Comparison of ENCODE assay signal across 36 cellular contexts in the genomic region with DNA sequence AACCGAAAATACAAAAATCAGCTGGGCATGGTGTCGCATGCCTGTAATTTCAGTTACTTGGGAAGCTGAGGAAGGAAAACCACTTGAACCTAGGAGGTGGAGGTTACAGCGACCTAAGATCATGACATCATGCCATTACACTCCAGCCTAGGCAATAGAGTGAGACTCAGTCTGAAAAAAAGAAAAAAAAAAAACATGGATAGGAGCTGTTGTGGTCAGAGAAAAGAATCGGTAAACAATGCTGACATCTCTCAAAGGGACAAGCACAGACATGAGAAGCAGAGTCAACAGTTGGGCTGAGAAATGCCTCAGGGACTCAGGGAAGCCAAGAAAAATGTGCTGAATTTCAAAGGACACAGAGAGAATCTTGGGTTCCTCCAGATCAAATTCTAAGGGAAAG.
"Had no signal": no experiment of that assay in that cellular context is flagged by ENCODE, and none has a peak within 500 bp of the region (broad histone marks: within the 10 kb centered on the region; RNA-seq: fewer than 3 reads in every experiment).

No MANE protein-coding gene starts in this region.

- H3K9me3 ChIP-seq: adrenal gland, body of pancreas, breast epithelium had no signal

- H3K4me1 Mint-ChIP-seq: activated B cell treated with CpG ODN at 0.5 μM for 24 hours; activated CD4-positive, alpha-beta T cell treated with anti-CD3 and anti-CD28 coated beads, Interleukin-2, amount 10 ng/mL, durations not matched to agents 24 days and 14 days; activated naive CD4-positive, alpha-beta T cell treated with anti-CD3 and anti-CD28 coated beads, Interleukin-2, amount 10 ng/mL, durations not matched to agents 7 days and 5 days; activated naive CD4-positive, alpha-beta T cell treated with anti-CD3 and anti-CD28 coated beads, Interleukin-2, amount 50 U/mL, for 24 hours had no signal

- H3K4me3 ChIP-seq: adrenal gland, body of pancreas, breast epithelium, cardiac muscle cell had no signal

- H3K27me3 Mint-ChIP-seq: activated B cell treated with CpG ODN at 0.5 μM for 24 hours; activated CD4-positive, alpha-beta memory T cell treated with anti-CD3 and anti-CD28 coated beads for 36 hours; activated CD4-positive, alpha-beta T cell treated with anti-CD3 and anti-CD28 coated beads, Interleukin-2, amount 10 ng/mL, durations not matched to agents 24 days and 14 days; activated CD8-positive, alpha-beta memory T cell treated with anti-CD3 and anti-CD28 coated beads, Interleukin-2, amount 10 ng/mL, durations not matched to agents 7 days and 5 days; activated CD8-positive, alpha-beta T cell treated with anti-CD3 and anti-CD28 coated beads for 36 hours; activated naive CD4-positive, alpha-beta T cell treated with anti-CD3 and anti-CD28 coated beads, Interleukin-2, amount 10 ng/mL, durations not matched to agents 7 days and 5 days; activated naive CD4-positive, alpha-beta T cell treated with anti-CD3 and anti-CD28 coated beads, Interleukin-2, amount 50 U/mL, for 24 hours; activated naive CD8-positive, alpha-beta T cell; activated naive CD8-positive, alpha-beta T cell treated with anti-CD3 and anti-CD28 coated beads, Interleukin-2, amount 10 ng/mL, durations not matched to agents 7 days and 5 days; activated T-cell treated with anti-CD3 and anti-CD28 coated beads, Interleukin-2, amount 50 U/mL, for 24 hours had no signal

- H3K9me3 Mint-ChIP-seq: activated B cell treated with CpG ODN at 0.5 μM for 24 hours; activated CD8-positive, alpha-beta T cell treated with anti-CD3 and anti-CD28 coated beads for 36 hours; activated naive CD4-positive, alpha-beta T cell treated with anti-CD3 and anti-CD28 coated beads, Interleukin-2, amount 50 U/mL, for 24 hours; activated T-cell treated with anti-CD3 and anti-CD28 coated beads, Interleukin-2, amount 50 U/mL, for 24 hours had no signal

- H3K27ac ChIP-seq: adrenal gland, body of pancreas, brain microvascular endothelial cell, breast epithelium, cardiac muscle cell, VCaP had no signal

- H3K4me3 Mint-ChIP-seq: activated B cell treated with CpG ODN at 0.5 μM for 24 hours; activated CD4-positive, alpha-beta memory T cell treated with anti-CD3 and anti-CD28 coated beads for 36 hours; activated CD4-positive, alpha-beta T cell treated with anti-CD3 and anti-CD28 coated beads, Interleukin-2, amount 10 ng/mL, durations not matched to agents 24 days and 14 days; activated CD8-positive, alpha-beta memory T cell treated with anti-CD3 and anti-CD28 coated beads, Interleukin-2, amount 10 ng/mL, durations not matched to agents 7 days and 5 days; activated CD8-positive, alpha-beta T cell treated with anti-CD3 and anti-CD28 coated beads for 36 hours; activated naive CD4-positive, alpha-beta T cell treated with anti-CD3 and anti-CD28 coated beads, Interleukin-2, amount 10 ng/mL, durations not matched to agents 7 days and 5 days; activated naive CD4-positive, alpha-beta T cell treated with anti-CD3 and anti-CD28 coated beads, Interleukin-2, amount 50 U/mL, for 24 hours; activated naive CD8-positive, alpha-beta T cell; activated naive CD8-positive, alpha-beta T cell treated with anti-CD3 and anti-CD28 coated beads, Interleukin-2, amount 10 ng/mL, durations not matched to agents 7 days and 5 days; activated T-cell treated with anti-CD3 and anti-CD28 coated beads, Interleukin-2, amount 50 U/mL, for 24 hours; T-helper 1 cell treated with Interleukin-12 subunit alpha and Interleukin-12 subunit beta and Interleukin-4 antibody, amounts not matched to agents 30 μg/mL and 1 μg/mL, for 36 hours; T-helper 2 cell treated with Interferon-gamma antibody and Interleukin-4, amounts not matched to agents 5 μg/mL and 100 μg/mL, for 36 hours had no signal

- H3K36me3 ChIP-seq: adrenal gland, brain microvascular endothelial cell, breast epithelium, cardiac muscle cell had no signal

- DNase-seq: activated B cell treated with CpG ODN at 0.5 μM for 24 hours; activated CD4-positive, alpha-beta memory T cell treated with anti-CD3 and anti-CD28 coated beads for 36 hours; activated CD4-positive, alpha-beta T cell treated with anti-CD3 and anti-CD28 coated beads for 4 hours; activated CD4-positive, alpha-beta T cell treated with anti-CD3 and anti-CD28 coated beads, Interleukin-2, amount 10 ng/mL, durations not matched to agents 24 days and 14 days; activated CD4-positive, alpha-beta T cell treated with anti-CD3 and anti-CD28 coated beads, Interleukin-2, amount 50 U/mL, for 1 hour; activated CD4-positive, alpha-beta T cell treated with anti-CD3 and anti-CD28 coated beads, Interleukin-2, amount 50 U/mL, for 4 hours; activated CD4-positive, CD25-positive, alpha-beta regulatory T cell treated with anti-CD3 and anti-CD28 coated beads, Interleukin-2, amount 50 U/mL, for 72 hours; activated CD8-positive, alpha-beta memory T cell treated with anti-CD3 and anti-CD28 coated beads, Interleukin-2, amount 10 ng/mL, durations not matched to agents 7 days and 5 days; activated CD8-positive, alpha-beta memory T cell treated with anti-CD3 and anti-CD28 coated beads, Interleukin-2, amount 50 U/mL, for 48 hours; activated CD8-positive, alpha-beta T cell treated with anti-CD3 and anti-CD28 coated beads for 36 hours; activated effector memory CD4-positive, alpha-beta T cell treated with Interleukin-2 at 50 U/mL for 16 hours; activated gamma-delta T cell; activated naive CD4-positive, alpha-beta T cell treated with anti-CD3 and anti-CD28 coated beads, Interleukin-2, amount 10 ng/mL, durations not matched to agents 7 days and 5 days; activated naive CD4-positive, alpha-beta T cell treated with Interleukin-2 at 50 U/mL for 16 hours; activated naive CD8-positive, alpha-beta T cell treated with anti-CD3 and anti-CD28 coated beads, Interleukin-2, amount 10 ng/mL, durations not matched to agents 7 days and 5 days; activated T-cell treated with anti-CD3 and anti-CD28 coated beads, Interleukin-2, amount 50 U/mL, for 24 hours; activated T-cell treated with anti-CD3 and anti-CD28 coated beads, Interleukin-2, amount 50 U/mL, for 48 hours; adrenal gland; amniotic stem cell; aorta; body of pancreas; brain microvascular endothelial cell; central memory CD4-positive, alpha-beta T cell; T-helper 1 cell; T-helper 2 cell; T-helper 9 cell had no signal

- H3K27me3 ChIP-seq: adrenal gland, body of pancreas, brain microvascular endothelial cell, breast epithelium, cardiac muscle cell had no signal

- FAIRE-seq: astrocyte, TTC549 had no signal

- H3K4me1 ChIP-seq: adrenal gland, body of pancreas, breast epithelium had no signal

- H3K36me3 Mint-ChIP-seq: activated naive CD4-positive, alpha-beta T cell treated with anti-CD3 and anti-CD28 coated beads, Interleukin-2, amount 10 ng/mL, durations not matched to agents 7 days and 5 days; activated naive CD4-positive, alpha-beta T cell treated with anti-CD3 and anti-CD28 coated beads, Interleukin-2, amount 50 U/mL, for 24 hours; activated naive CD8-positive, alpha-beta T cell treated with anti-CD3 and anti-CD28 coated beads, Interleukin-2, amount 10 ng/mL, durations not matched to agents 7 days and 5 days had no signal

- H3K27ac Mint-ChIP-seq: activated B cell treated with CpG ODN at 0.5 μM for 24 hours; activated CD4-positive, alpha-beta memory T cell treated with anti-CD3 and anti-CD28 coated beads for 36 hours; activated CD4-positive, alpha-beta T cell treated with anti-CD3 and anti-CD28 coated beads, Interleukin-2, amount 10 ng/mL, durations not matched to agents 24 days and 14 days; activated CD8-positive, alpha-beta memory T cell treated with anti-CD3 and anti-CD28 coated beads, Interleukin-2, amount 10 ng/mL, durations not matched to agents 7 days and 5 days; activated CD8-positive, alpha-beta T cell treated with anti-CD3 and anti-CD28 coated beads for 36 hours; activated naive CD4-positive, alpha-beta T cell treated with anti-CD3 and anti-CD28 coated beads, Interleukin-2, amount 10 ng/mL, durations not matched to agents 7 days and 5 days; activated naive CD4-positive, alpha-beta T cell treated with anti-CD3 and anti-CD28 coated beads, Interleukin-2, amount 50 U/mL, for 24 hours; activated naive CD8-positive, alpha-beta T cell; activated naive CD8-positive, alpha-beta T cell treated with anti-CD3 and anti-CD28 coated beads, Interleukin-2, amount 10 ng/mL, durations not matched to agents 7 days and 5 days; activated T-cell treated with anti-CD3 and anti-CD28 coated beads, Interleukin-2, amount 50 U/mL, for 24 hours; activated T-helper 2 cell treated with anti-CD3 and anti-CD28 coated beads, Interferon-gamma antibody, Interleukin-2, Interleukin-4, amounts not matched to agents 10 μg/mL and 5 μg/mL and 100 μg/mL, durations not matched to agents 14 hours and 24 hours and 36 hours; T-helper 1 cell treated with Interleukin-12 subunit alpha and Interleukin-12 subunit beta and Interleukin-4 antibody, amounts not matched to agents 30 μg/mL and 1 μg/mL, for 36 hours; T-helper 2 cell treated with Interferon-gamma antibody and Interleukin-4, amounts not matched to agents 5 μg/mL and 100 μg/mL, for 36 hours had no signal

- ATAC-seq: activated CD8-positive, alpha-beta memory T cell treated with anti-CD3 and anti-CD28 coated beads, Interleukin-2, amount 10 ng/mL, durations not matched to agents 7 days and 5 days; activated CD8-positive, alpha-beta T cell treated with anti-CD3 and anti-CD28 coated beads for 36 hours; body of pancreas had no signal
